ENCODE assay signal across 2 cellular contexts in the genomic region with DNA sequence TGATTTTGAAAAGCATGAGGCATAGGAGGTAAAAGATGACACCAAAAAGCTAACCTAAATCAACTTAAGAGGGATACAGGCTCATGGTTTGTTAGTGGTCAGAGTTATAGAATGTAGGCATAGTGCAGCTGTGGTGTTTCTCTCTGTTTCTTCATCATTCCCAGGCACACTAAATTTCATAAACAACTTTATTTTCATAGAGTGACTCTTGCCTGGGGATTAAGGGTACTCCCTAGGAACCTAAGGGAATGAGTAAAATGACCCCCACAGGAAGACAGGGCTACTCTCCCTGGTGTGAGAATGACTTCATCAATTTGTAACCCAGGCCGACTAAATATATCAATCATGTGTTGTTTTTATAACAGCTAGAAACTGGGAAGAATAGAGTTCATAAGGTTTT.
TF ChIP-seq lines count a peak whose summit lies in the region.

No MANE protein-coding gene starts in this region.

TF ChIP-seq in IMR-90, 13 proteins besides CTCF, POLR2A, EP300 and RAD21 (continued from another document):
- TF ChIP-seq NFE2L2 (IDR thresholded peaks at IDR 0.05; ENCODE audit: low read depth, low read length), result no peak
- TF ChIP-seq, protein P1, sequence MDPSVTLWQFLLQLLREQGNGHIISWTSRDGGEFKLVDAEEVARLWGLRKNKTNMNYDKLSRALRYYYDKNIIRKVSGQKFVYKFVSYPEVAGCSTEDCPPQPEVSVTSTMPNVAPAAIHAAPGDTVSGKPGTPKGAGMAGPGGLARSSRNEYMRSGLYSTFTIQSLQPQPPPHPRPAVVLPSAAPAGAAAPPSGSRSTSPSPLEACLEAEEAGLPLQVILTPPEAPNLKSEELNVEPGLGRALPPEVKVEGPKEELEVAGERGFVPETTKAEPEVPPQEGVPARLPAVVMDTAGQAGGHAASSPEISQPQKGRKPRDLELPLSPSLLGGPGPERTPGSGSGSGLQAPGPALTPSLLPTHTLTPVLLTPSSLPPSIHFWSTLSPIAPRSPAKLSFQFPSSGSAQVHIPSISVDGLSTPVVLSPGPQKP (IDR thresholded peaks at IDR 0.05; ENCODE audit: borderline replicate concordance, low read depth, low read length), result no peak
- TF ChIP-seq, protein P2, sequence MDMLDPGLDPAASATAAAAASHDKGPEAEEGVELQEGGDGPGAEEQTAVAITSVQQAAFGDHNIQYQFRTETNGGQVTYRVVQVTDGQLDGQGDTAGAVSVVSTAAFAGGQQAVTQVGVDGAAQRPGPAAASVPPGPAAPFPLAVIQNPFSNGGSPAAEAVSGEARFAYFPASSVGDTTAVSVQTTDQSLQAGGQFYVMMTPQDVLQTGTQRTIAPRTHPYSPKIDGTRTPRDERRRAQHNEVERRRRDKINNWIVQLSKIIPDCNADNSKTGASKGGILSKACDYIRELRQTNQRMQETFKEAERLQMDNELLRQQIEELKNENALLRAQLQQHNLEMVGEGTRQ (IDR thresholded peaks at IDR 0.05; ENCODE audit: low read depth, low read length), result no peak
- no peak for TF ChIP-seq FOS (IDR thresholded peaks at IDR 0.05; ENCODE audit: low read depth, low read length)
TF ChIP-seq in IMR-90: peak in this region for 0.

TF ChIP-seq in GM23338, 12 proteins besides CTCF, POLR2A, EP300 and RAD21 (continued from another document):
- TF ChIP-seq EZH2phosphoT487 (IDR thresholded peaks at IDR 0.05; ENCODE audit: unreplicated experiment) (no peak), JUNB (IDR thresholded peaks at IDR 0.05; ENCODE audit: unreplicated experiment) (no peak), CREB1 (CRISPR knock-in tag; IDR thresholded peaks at IDR 0.05; ENCODE audit: low read depth) (no peak), POLR2AphosphoS5 (IDR thresholded peaks at IDR 0.05; ENCODE audit: low read depth) (no peak), EZH2 (IDR thresholded peaks at IDR 0.05; ENCODE audit: low read depth, unreplicated experiment) (no peak), ZNF114 (CRISPR knock-in tag; IDR thresholded peaks at IDR 0.05) (no peak)
- TF ChIP-seq, protein P3, sequence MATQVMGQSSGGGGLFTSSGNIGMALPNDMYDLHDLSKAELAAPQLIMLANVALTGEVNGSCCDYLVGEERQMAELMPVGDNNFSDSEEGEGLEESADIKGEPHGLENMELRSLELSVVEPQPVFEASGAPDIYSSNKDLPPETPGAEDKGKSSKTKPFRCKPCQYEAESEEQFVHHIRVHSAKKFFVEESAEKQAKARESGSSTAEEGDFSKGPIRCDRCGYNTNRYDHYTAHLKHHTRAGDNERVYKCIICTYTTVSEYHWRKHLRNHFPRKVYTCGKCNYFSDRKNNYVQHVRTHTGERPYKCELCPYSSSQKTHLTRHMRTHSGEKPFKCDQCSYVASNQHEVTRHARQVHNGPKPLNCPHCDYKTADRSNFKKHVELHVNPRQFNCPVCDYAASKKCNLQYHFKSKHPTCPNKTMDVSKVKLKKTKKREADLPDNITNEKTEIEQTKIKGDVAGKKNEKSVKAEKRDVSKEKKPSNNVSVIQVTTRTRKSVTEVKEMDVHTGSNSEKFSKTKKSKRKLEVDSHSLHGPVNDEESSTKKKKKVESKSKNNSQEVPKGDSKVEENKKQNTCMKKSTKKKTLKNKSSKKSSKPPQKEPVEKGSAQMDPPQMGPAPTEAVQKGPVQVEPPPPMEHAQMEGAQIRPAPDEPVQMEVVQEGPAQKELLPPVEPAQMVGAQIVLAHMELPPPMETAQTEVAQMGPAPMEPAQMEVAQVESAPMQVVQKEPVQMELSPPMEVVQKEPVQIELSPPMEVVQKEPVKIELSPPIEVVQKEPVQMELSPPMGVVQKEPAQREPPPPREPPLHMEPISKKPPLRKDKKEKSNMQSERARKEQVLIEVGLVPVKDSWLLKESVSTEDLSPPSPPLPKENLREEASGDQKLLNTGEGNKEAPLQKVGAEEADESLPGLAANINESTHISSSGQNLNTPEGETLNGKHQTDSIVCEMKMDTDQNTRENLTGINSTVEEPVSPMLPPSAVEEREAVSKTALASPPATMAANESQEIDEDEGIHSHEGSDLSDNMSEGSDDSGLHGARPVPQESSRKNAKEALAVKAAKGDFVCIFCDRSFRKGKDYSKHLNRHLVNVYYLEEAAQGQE (IDR thresholded peaks at IDR 0.05; ENCODE audit: unreplicated experiment), result no peak
- TF ChIP-seq, protein P4, sequence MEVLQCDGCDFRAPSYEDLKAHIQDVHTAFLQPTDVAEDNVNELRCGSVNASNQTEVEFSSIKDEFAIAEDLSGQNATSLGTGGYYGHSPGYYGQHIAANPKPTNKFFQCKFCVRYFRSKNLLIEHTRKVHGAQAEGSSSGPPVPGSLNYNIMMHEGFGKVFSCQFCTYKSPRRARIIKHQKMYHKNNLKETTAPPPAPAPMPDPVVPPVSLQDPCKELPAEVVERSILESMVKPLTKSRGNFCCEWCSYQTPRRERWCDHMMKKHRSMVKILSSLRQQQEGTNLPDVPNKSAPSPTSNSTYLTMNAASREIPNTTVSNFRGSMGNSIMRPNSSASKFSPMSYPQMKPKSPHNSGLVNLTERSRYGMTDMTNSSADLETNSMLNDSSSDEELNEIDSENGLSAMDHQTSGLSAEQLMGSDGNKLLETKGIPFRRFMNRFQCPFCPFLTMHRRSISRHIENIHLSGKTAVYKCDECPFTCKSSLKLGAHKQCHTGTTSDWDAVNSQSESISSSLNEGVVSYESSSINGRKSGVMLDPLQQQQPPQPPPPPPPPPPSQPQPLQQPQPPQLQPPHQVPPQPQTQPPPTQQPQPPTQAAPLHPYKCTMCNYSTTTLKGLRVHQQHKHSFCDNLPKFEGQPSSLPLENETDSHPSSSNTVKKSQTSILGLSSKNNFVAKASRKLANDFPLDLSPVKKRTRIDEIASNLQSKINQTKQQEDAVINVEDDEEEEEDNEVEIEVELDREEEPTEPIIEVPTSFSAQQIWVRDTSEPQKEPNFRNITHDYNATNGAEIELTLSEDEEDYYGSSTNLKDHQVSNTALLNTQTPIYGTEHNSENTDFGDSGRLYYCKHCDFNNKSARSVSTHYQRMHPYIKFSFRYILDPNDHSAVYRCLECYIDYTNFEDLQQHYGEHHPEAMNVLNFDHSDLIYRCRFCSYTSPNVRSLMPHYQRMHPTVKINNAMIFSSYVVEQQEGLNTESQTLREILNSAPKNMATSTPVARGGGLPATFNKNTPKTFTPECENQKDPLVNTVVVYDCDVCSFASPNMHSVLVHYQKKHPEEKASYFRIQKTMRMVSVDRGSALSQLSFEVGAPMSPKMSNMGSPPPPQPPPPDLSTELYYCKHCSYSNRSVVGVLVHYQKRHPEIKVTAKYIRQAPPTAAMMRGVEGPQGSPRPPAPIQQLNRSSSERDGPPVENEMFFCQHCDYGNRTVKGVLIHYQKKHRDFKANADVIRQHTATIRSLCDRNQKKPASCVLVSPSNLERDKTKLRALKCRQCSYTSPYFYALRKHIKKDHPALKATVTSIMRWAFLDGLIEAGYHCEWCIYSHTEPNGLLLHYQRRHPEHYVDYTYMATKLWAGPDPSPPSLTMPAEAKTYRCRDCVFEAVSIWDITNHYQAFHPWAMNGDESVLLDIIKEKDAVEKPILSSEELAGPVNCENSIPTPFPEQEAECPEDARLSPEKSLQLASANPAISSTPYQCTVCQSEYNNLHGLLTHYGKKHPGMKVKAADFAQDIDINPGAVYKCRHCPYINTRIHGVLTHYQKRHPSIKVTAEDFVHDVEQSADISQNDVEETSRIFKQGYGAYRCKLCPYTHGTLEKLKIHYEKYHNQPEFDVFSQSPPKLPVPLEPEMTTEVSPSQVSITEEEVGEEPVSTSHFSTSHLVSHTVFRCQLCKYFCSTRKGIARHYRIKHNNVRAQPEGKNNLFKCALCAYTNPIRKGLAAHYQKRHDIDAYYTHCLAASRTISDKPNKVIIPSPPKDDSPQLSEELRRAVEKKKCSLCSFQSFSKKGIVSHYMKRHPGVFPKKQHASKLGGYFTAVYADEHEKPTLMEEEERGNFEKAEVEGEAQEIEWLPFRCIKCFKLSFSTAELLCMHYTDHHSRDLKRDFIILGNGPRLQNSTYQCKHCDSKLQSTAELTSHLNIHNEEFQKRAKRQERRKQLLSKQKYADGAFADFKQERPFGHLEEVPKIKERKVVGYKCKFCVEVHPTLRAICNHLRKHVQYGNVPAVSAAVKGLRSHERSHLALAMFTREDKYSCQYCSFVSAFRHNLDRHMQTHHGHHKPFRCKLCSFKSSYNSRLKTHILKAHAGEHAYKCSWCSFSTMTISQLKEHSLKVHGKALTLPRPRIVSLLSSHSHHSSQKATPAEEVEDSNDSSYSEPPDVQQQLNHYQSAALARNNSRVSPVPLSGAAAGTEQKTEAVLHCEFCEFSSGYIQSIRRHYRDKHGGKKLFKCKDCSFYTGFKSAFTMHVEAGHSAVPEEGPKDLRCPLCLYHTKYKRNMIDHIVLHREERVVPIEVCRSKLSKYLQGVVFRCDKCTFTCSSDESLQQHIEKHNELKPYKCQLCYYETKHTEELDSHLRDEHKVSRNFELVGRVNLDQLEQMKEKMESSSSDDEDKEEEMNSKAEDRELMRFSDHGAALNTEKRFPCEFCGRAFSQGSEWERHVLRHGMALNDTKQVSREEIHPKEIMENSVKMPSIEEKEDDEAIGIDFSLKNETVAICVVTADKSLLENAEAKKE (CRISPR knock-in tag; IDR thresholded peaks at IDR 0.05), result no peak
